10 cellular contexts compared by ENCODE assay signal in genomic region chr22:42939941-42940653, GRCh38.
A peak's percentile ranks its signal among the peaks of the same experiment; 100 is the strongest.
DNase-seq lines count a peak whose midpoint lies in the region; ATAC-seq, FAIRE-seq and TF ChIP-seq lines count a peak whose summit lies in the region.
"Had no signal": no experiment of that assay in that cellular context is flagged by ENCODE, and none has a peak within 500 bp of the region (broad histone marks: within the 10 kb centered on the region; RNA-seq: fewer than 3 reads in every experiment).

No MANE protein-coding gene starts in this region.

- H3K4me1 ChIP-seq in HepG2 (ENCODE audit: insufficient read depth, low read length) (peaks cover 76% of the 10 kb centered on the region), urinary bladder (ENCODE audit: insufficient read depth) (peaks cover 6% of the 10 kb centered on the region)

- TF ChIP-seq POLR2A in HepG2 (IDR thresholded peaks at IDR 0.05; ENCODE audit: insufficient read depth in 1 of 2, low read depth in 2 of 2, low read length in 2 of 2): no peak

- TF ChIP-seq CTCF in MCF 10A (IDR thresholded peaks at IDR 0.05; ENCODE audit: unreplicated experiment) (no peak), HepG2 (CRISPR knock-in tag; IDR thresholded peaks at IDR 0.05) (0 out of 2 replicates have a peak, but pooled peaks have one; percentile 4)

- H3K79me2 ChIP-seq in HepG2 (ENCODE audit: insufficient read depth, low read length): peaks cover 82% of the 10 kb centered on the region

- H3K9me3 ChIP-seq in HepG2 (ENCODE audit: low read length): no peaks in the 10 kb centered on the region

- peaks cover 51% of the 10 kb centered on the region for H3K4me1 Mint-ChIP-seq in MCF 10A (ENCODE audit: insufficient read depth, unreplicated experiment)

- TF ChIP-seq EP300 in HepG2 (IDR thresholded peaks at IDR 0.05; ENCODE audit: low read depth in 2 of 2, low read length in 2 of 2) (peak in 1 of 2 experiments; percentile 84; a peak in 2 of 4 replicates), HepG2 (CRISPR knock-in tag; IDR thresholded peaks at IDR 0.05; ENCODE audit: borderline replicate concordance) (peak; percentile 75; the same call in 1 of the 2 replicates)

- H3K9me3 Mint-ChIP-seq in MCF 10A (ENCODE audit: unreplicated experiment): no peaks in the 10 kb centered on the region
- H3K9me3 Mint-ChIP-seq: effector memory CD8-positive, alpha-beta T cell had no signal

- H3K36me3 Mint-ChIP-seq in MCF 10A (ENCODE audit: insufficient read depth, unreplicated experiment): peaks cover 12% of the 10 kb centered on the region

- in situ Hi-C loops in HepG2 (cut with HindIII; ENCODE audit: extremely low pct_ligation_motif_present, low pct_unique_long_range_greater_than_20kb): loop anchor here (5.0 kb wide), 1 partner anchor 52 kb away; no protein-coding TSS in a partner anchor

- POLR2A ChIA-PET in MCF 10A (lab: Yijun Ruan, JAX): interaction anchor here (0.7 to 3.3 kb wide), 10 partner anchors 9 to 325 kb away, joined by 3 to 29 read pairs (median 6); partner anchors contain the start of genes PACSIN2 and POLDIP3
- POLR2A ChIA-PET in HepG2 (lab: Yijun Ruan, JAX): interaction anchor here (0.8 to 2.5 kb wide), 9 partner anchors 8 to 88 kb away, joined by 3 to 14 read pairs (median 4); partner anchors contain the start of gene PACSIN2

- CTCF ChIA-PET in MCF 10A (lab: Yijun Ruan, JAX): interaction anchor here (0.5 to 0.9 kb wide), 2 partner anchors 50 to 80 kb away, joined by 3 to 4 read pairs; no protein-coding TSS in a partner anchor
- CTCF ChIA-PET in HepG2 (lab: Yijun Ruan, JAX; ENCODE audit: low intra/inter-chr PET ratio, low total read pairs): no interaction called here

- intact Hi-C loops in MCF 10A (cut with micrococcal nuclease): loop anchor here (5.0 to 10.0 kb wide), 2 partner anchors 95 to 303 kb away; no protein-coding TSS in a partner anchor
- intact Hi-C loops in HepG2 (cut with micrococcal nuclease; ENCODE audit: unreplicated experiment): loop anchor here (10.0 kb wide), 1 partner anchor 55 kb away; no protein-coding TSS in a partner anchor

- H2AFZ ChIP-seq in HepG2 (ENCODE audit: low read length): no peak overlapping the region

- ATAC-seq in HepG2: peak; percentile 89
- ATAC-seq in HG02588 (IDR thresholded peaks at IDR 0.05; ENCODE audit: unreplicated experiment): no peak
- ATAC-seq: effector memory CD8-positive, alpha-beta T cell had no signal

- H3K36me3 ChIP-seq in HepG2 (replicated peaks in 1 of 2; ENCODE audit: control insufficient read depth in 1 of 2, insufficient read depth in 2 of 2, low read length in 2 of 2) (peaks cover 5 to 16% of the 10 kb centered on the region in 2 experiments), urinary bladder (ENCODE audit: insufficient read depth) (no peaks in the 10 kb centered on the region)

- H3K9ac ChIP-seq in HepG2 (ENCODE audit: insufficient read depth, low read depth, low read length): no peak overlapping the region

- peak; percentile 46 for FAIRE-seq in HepG2 (lab: Jason Lieb, UNC)
- FAIRE-seq: A204.1 had no signal

- no peaks in the 10 kb centered on the region for H3K27me3 ChIP-seq in HepG2 (ENCODE audit: control insufficient read depth in 1 of 2, insufficient read depth in 2 of 2, low read length in 2 of 2)

- no peak for TF ChIP-seq RAD21 in HepG2 (CRISPR knock-in tag; IDR thresholded peaks at IDR 0.05)

- no peaks in the 10 kb centered on the region for H3K27me3 Mint-ChIP-seq in MCF 10A (ENCODE audit: insufficient read depth, unreplicated experiment)
- H3K27me3 Mint-ChIP-seq: effector memory CD8-positive, alpha-beta T cell had no signal

- DNase-seq in NCI-H1417 (lab: John Stamatoyannopoulos, UW) (peak in 2 of 3 experiments; percentile 40 to 60), NCI-H1417 treated with DMSO at 0.1 percent for 48 hours (lab: John Stamatoyannopoulos, UW) (no peak), MCF 10A (ENCODE audit: unreplicated experiment) (peak; percentile 89), HepG2 (ENCODE audit: low spot score) (peak; percentile 88), NCI-H82 treated with DMSO at 0.1 percent for 48 hours (lab: John Stamatoyannopoulos, UW; ENCODE audit: unreplicated experiment) (no peak), NCI-H524 (lab: John Stamatoyannopoulos, UW) (no peak)
- DNase-seq: effector memory CD8-positive, alpha-beta T cell had no signal

- H3K4me3 ChIP-seq in HepG2 (replicated peaks in 1 of 3; ENCODE audit: insufficient read depth in 1 of 3, low read depth in 2 of 3, low read length in 3 of 3): no peak overlapping the region; a peak in 1 of 6 replicates
- no peak overlapping the region for H3K4me3 ChIP-seq in urinary bladder (ENCODE audit: low read depth, low read length)

- no TSS peak for BruUV-seq in MCF 10A (replicated peaks; lab: Mats Ljungman, UMichigan)
- no TSS peak for BruUV-seq in HepG2 (replicated peaks; lab: Mats Ljungman, UMichigan)

- no peak overlapping the region for H3K4me3 Mint-ChIP-seq in MCF 10A (ENCODE audit: unreplicated experiment)
- H3K4me3 Mint-ChIP-seq: effector memory CD8-positive, alpha-beta T cell had no signal

- 55% methylated on average over 9 of the region's 12 CpGs for WGBS in HepG2 (ENCODE audit: low lambda C conversion rate)
- WGBS in urinary bladder: 53% methylated on average over 12 of the region's 12 CpGs

- peak overlapping the region; percentile 43 for H3K4me2 ChIP-seq in HepG2 (ENCODE audit: low read depth, low read length)

- H3K27ac Mint-ChIP-seq in MCF 10A (ENCODE audit: low read depth, unreplicated experiment): peak overlapping the region; percentile 88

- H4K20me1 ChIP-seq in HepG2 (ENCODE audit: insufficient read depth, low read length): peaks cover 4% of the 10 kb centered on the region; the same call in 1 of the 2 replicates

- H3K27ac ChIP-seq in HepG2 (ENCODE audit: extremely low read length, insufficient read depth, low read length): peak overlapping the region; percentile 23
- H3K27ac ChIP-seq in urinary bladder (ENCODE audit: low read depth): peak overlapping the region; percentile 53

TF ChIP-seq in HepG2, 621 proteins besides CTCF, POLR2A, EP300 and RAD21 (continues in another document):
- TF ChIP-seq ZNF713 (CRISPR knock-in tag; IDR thresholded peaks at IDR 0.05): no peak
- TF ChIP-seq, protein P1, sequence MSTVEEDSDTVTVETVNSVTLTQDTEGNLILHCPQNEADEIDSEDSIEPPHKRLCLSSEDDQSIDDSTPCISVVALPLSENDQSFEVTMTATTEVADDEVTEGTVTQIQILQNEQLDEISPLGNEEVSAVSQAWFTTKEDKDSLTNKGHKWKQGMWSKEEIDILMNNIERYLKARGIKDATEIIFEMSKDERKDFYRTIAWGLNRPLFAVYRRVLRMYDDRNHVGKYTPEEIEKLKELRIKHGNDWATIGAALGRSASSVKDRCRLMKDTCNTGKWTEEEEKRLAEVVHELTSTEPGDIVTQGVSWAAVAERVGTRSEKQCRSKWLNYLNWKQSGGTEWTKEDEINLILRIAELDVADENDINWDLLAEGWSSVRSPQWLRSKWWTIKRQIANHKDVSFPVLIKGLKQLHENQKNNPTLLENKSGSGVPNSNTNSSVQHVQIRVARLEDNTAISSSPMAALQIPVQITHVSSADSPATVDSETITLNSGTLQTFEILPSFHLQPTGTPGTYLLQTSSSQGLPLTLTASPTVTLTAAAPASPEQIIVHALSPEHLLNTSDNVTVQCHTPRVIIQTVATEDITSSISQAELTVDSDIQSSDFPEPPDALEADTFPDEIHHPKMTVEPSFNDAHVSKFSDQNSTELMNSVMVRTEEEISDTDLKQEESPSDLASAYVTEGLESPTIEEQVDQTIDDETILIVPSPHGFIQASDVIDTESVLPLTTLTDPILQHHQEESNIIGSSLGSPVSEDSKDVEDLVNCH (CRISPR knock-in tag; IDR thresholded peaks at IDR 0.05): no peak
- TF ChIP-seq, protein P2, sequence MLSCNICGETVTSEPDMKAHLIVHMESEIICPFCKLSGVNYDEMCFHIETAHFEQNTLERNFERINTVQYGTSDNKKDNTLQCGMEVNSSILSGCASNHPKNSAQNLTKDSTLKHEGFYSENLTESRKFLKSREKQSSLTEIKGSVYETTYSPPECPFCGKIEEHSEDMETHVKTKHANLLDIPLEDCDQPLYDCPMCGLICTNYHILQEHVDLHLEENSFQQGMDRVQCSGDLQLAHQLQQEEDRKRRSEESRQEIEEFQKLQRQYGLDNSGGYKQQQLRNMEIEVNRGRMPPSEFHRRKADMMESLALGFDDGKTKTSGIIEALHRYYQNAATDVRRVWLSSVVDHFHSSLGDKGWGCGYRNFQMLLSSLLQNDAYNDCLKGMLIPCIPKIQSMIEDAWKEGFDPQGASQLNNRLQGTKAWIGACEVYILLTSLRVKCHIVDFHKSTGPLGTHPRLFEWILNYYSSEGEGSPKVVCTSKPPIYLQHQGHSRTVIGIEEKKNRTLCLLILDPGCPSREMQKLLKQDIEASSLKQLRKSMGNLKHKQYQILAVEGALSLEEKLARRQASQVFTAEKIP (CRISPR knock-in tag; IDR thresholded peaks at IDR 0.05; ENCODE audit: borderline replicate concordance): no peak
- TF ChIP-seq ZNF569 (CRISPR knock-in tag; IDR thresholded peaks at IDR 0.05; ENCODE audit: borderline replicate concordance): no peak
- TF ChIP-seq HDAC2 (CRISPR knock-in tag; IDR thresholded peaks at IDR 0.05): peak; percentile 75; the same call in 1 of the 2 replicates
- no peak; the same call in 1 of the 2 replicates for TF ChIP-seq YEATS2 (CRISPR knock-in tag; IDR thresholded peaks at IDR 0.05; ENCODE audit: borderline replicate concordance)
- no peak for TF ChIP-seq SOX6 (IDR thresholded peaks at IDR 0.05)
- peak; percentile 71 for TF ChIP-seq SOX6 (CRISPR knock-in tag; IDR thresholded peaks at IDR 0.05)
- TF ChIP-seq ZNF350 (CRISPR knock-in tag; IDR thresholded peaks at IDR 0.05; ENCODE audit: borderline replicate concordance, low read depth): 0 out of 2 replicates have a peak, but pooled peaks have one; percentile 41
- TF ChIP-seq HOXA9 (CRISPR knock-in tag; IDR thresholded peaks at IDR 0.05; ENCODE audit: borderline replicate concordance): no peak
- TF ChIP-seq TRIM24 (CRISPR knock-in tag; IDR thresholded peaks at IDR 0.05): no peak

Comparison
In these comparisons a context has a peak if more than half of its experiments do, and no peak if none do; other contexts are left out.
1. DNase-seq: peak in NCI-H1417 (2 of 3), MCF 10A (single experiment) and HepG2 (single experiment); none in NCI-H1417 treated with DMSO at 0.1 percent for 48 hours (single experiment), NCI-H82 treated with DMSO at 0.1 percent for 48 hours (single experiment) and NCI-H524 (0 of 2).